Comparison of ENCODE assay signal across 23 cellular contexts in the genomic region with DNA sequence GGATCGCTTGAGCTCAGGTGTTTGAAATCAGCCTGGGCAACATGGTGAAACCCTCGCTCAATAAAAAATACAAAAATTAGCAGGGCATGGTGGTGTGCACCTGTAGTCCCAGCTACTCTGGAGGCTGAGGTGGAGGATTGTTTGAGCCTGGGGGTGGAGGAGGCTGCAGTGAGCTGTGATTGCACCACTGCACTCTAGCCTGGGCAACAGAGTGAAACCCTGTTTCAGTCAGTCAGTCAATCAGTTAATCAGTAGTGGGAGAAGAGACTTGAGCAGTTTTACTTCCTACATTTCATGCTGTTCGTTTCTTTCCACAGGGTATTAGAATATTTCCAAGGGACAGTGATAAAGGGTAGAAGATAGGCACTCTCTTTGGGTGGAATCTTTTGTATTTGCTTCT. TPM values are rescaled to one million over a fixed set of nuclear protein-coding genes. Genes with fewer than 3 reads are reported as not detected.
DNase-seq lines count a peak whose midpoint lies in the region; ATAC-seq, FAIRE-seq and TF ChIP-seq lines count a peak whose summit lies in the region.
"Had no signal": no experiment of that assay in that cellular context is flagged by ENCODE, and none has a peak within 500 bp of the region (broad histone marks: within the 10 kb centered on the region; RNA-seq: fewer than 3 reads in every experiment).

No MANE protein-coding gene starts in this region.

- no peaks in the 10 kb centered on the region for H3K27me3 ChIP-seq in GM23338 (ENCODE audit: insufficient read depth)
- no peaks in the 10 kb centered on the region for H3K27me3 ChIP-seq in HUES64 (ENCODE audit: insufficient read depth, low read length)
- H3K27me3 ChIP-seq in K562 (ENCODE audit: control insufficient read depth in 2 of 2, insufficient read depth in 2 of 2, low read length in 2 of 2), result no peaks in the 10 kb centered on the region
- no peaks in the 10 kb centered on the region for H3K27me3 ChIP-seq in neutrophil
- H3K27me3 ChIP-seq: BLaER1 treated with 17β-estradiol and CSF1 and Interleukin-3, amounts not matched to agents 10 nM and 100 nM had no signal

- H3K27me3 Mint-ChIP-seq in GM23338 (ENCODE audit: insufficient read depth, low read depth, poor library complexity), result no peaks in the 10 kb centered on the region

- peaks cover 14% of the 10 kb centered on the region; the same call in 1 of the 2 replicates for H4K20me1 ChIP-seq in GM23338 (replicated peaks; ENCODE audit: insufficient read depth)
- H4K20me1 ChIP-seq in K562 (replicated peaks; ENCODE audit: control insufficient read depth, insufficient read depth, low read length), result no peaks in the 10 kb centered on the region

- ATAC-seq in GM23338 (no peak), K562 (no peak), HG02870 (IDR thresholded peaks at IDR 0.05; ENCODE audit: unreplicated experiment) (no peak), GM18511 (IDR thresholded peaks at IDR 0.05; ENCODE audit: unreplicated experiment) (no peak)
- ATAC-seq: SK-N-SH treated with all-trans-retinoic acid at 6 μM for 48 hours had no signal

- BruUV-seq in K562 (replicated peaks; lab: Mats Ljungman, UMichigan), result no TSS peak

- no peak for TF ChIP-seq EP300 in K562 (IDR thresholded peaks at IDR 0.05; ENCODE audit: low read length)

- peaks cover 2% of the 10 kb centered on the region; the same call in 1 of the 3 replicates for H3K36me3 Mint-ChIP-seq in GM23338 (ENCODE audit: low read depth)

- H3K36me3 ChIP-seq in GM23338 (ENCODE audit: insufficient read depth) (no peaks in the 10 kb centered on the region), HUES64 (ENCODE audit: insufficient read depth, low read length) (peaks cover 13% of the 10 kb centered on the region), K562 (ENCODE audit: control insufficient read depth, insufficient read depth, low read length) (peaks cover 21% of the 10 kb centered on the region), neutrophil (peaks cover 52% of the 10 kb centered on the region)

- H3K27ac Mint-ChIP-seq in GM23338, result no peak overlapping the region
- H3K27ac Mint-ChIP-seq: HFFc6 had no signal

- H3K9me1 ChIP-seq in K562 (ENCODE audit: control insufficient read depth, insufficient read depth, low read length), result peaks cover 3% of the 10 kb centered on the region

- no peak for TF ChIP-seq POLR2A in K562 (conservative IDR thresholded peaks at IDR 0.05)

- no peaks in the 10 kb centered on the region for H3K9me2 ChIP-seq in GM23338 (ENCODE audit: insufficient read depth)

- POLR2A ChIA-PET in K562 (lab: Yijun Ruan, JAX), result no interaction called here

- no peaks in the 10 kb centered on the region for H3F3A ChIP-seq in GM23338 (replicated peaks; ENCODE audit: low read depth)

- peaks cover 27% of the 10 kb centered on the region for H3K4me1 Mint-ChIP-seq in GM23338

- no peak for FAIRE-seq in K562 (lab: Jason Lieb, UNC)
- FAIRE-seq: D721Med, GM12892, GM18507, H54 had no signal

- H3K9ac ChIP-seq in HUES64 (ENCODE audit: low read depth, low read length) (peak overlapping the region; percentile 3; the same call in 1 of the 2 replicates), K562 (ENCODE audit: insufficient read depth in 1 of 2, low read depth in 2 of 2, low read length in 2 of 2) (no peak overlapping the region)

- 91% methylated on average over 3 of the region's 3 CpGs for WGBS in HUES64
- 52% methylated on average over 3 of the region's 3 CpGs for WGBS in K562 (ENCODE audit: insufficient coverage, low coverage, missing lambda C conversion rate)

- CTCF ChIA-PET in K562 (lab: Yijun Ruan, JAX; ENCODE audit: low intra/inter-chr PET ratio), result no interaction called here

- H3K79me2 ChIP-seq in GM23338 (replicated peaks; ENCODE audit: insufficient read depth) (peaks cover 50% of the 10 kb centered on the region), K562 (ENCODE audit: control insufficient read depth, insufficient read depth, low read length) (peaks cover 11% of the 10 kb centered on the region; the same call in 2 of the 3 replicates)

- H3K27ac ChIP-seq in GM23338 (ENCODE audit: low read depth) (0 out of 2 replicates have a peak overlapping the region, but pooled peaks have one; percentile 5), HUES64 (ENCODE audit: low read depth, low read length) (peak overlapping the region; percentile 78; the same call in 1 of the 2 replicates), K562 (ENCODE audit: extremely low read depth, low read depth, low read length) (no peak overlapping the region), neutrophil (peak overlapping the region; percentile 26)
- H3K27ac ChIP-seq: BLaER1 treated with 17β-estradiol and CSF1 and Interleukin-3, amounts not matched to agents 10 nM and 100 nM; RWPE1 had no signal

- H3K4me3 ChIP-seq in GM23338, result no peak overlapping the region
- H3K4me3 ChIP-seq in HUES64 (ENCODE audit: low read length), result no peak overlapping the region
- H3K4me3 ChIP-seq in K562, result no peak overlapping the region
- no peak overlapping the region for H3K4me3 ChIP-seq in neutrophil (ENCODE audit: low read depth in 1 of 2, low read length in 1 of 2)
- H3K4me3 ChIP-seq: BLaER1 treated with 17β-estradiol and CSF1 and Interleukin-3, amounts not matched to agents 10 nM and 100 nM had no signal

- no peak for TF ChIP-seq CTCF in GM23338 (conservative IDR thresholded peaks at IDR 0.05; ENCODE audit: low read depth in 2 of 2)
- no peak for TF ChIP-seq CTCF in K562 (IDR thresholded peaks at IDR 0.05 in 2 of 3, conservative IDR thresholded peaks at IDR 0.05 in 1 of 3; ENCODE audit: insufficient read depth in 2 of 3, low read depth in 1 of 3, low read length in 3 of 3)
- TF ChIP-seq CTCF in neutrophil (IDR thresholded peaks at IDR 0.05), result no peak

- H3K4me2 ChIP-seq in GM23338 (no peak overlapping the region; the same call in 1 of the 2 replicates), K562 (ENCODE audit: insufficient read depth, low read length) (no peak overlapping the region)

- H3K4me3 Mint-ChIP-seq in GM23338, result no peak overlapping the region
- H3K4me3 Mint-ChIP-seq: HFFc6 had no signal

- intact Hi-C loops in K562 (cut with micrococcal nuclease), result no loop called here

- H3K9me3 ChIP-seq in HUES64 (ENCODE audit: insufficient read depth, low read depth, low read length) (no peaks in the 10 kb centered on the region), K562 (replicated peaks; ENCODE audit: control insufficient read depth, insufficient read depth, low read depth, low read length) (no peaks in the 10 kb centered on the region), neutrophil (no peaks in the 10 kb centered on the region)
- H3K9me3 ChIP-seq: BLaER1 treated with 17β-estradiol and CSF1 and Interleukin-3, amounts not matched to agents 10 nM and 100 nM had no signal

- no peak for TF ChIP-seq RAD21 in K562 (CRISPR knock-in tag; conservative IDR thresholded peaks at IDR 0.05 in 1 of 2, IDR thresholded peaks at IDR 0.05 in 1 of 2)

- H3K9me3 Mint-ChIP-seq in GM23338, result no peaks in the 10 kb centered on the region
- H3K9me3 Mint-ChIP-seq: HFFc6 had no signal

- H3K4me1 ChIP-seq in GM23338 (ENCODE audit: insufficient read depth), result peaks cover 24% of the 10 kb centered on the region
- peaks cover 42% of the 10 kb centered on the region for H3K4me1 ChIP-seq in HUES64 (ENCODE audit: insufficient read depth, low read length)
- H3K4me1 ChIP-seq in K562 (replicated peaks in 1 of 2; ENCODE audit: control insufficient read depth in 2 of 2, insufficient read depth in 2 of 2, low read length in 2 of 2), result peaks cover 3 to 31% of the 10 kb centered on the region in 2 experiments; a peak in 4 of 5 replicates
- H3K4me1 ChIP-seq in neutrophil (ENCODE audit: control insufficient read depth in 1 of 2, insufficient read depth in 1 of 2, low read depth in 1 of 2, low read length in 1 of 2), result peaks cover 43 to 51% of the 10 kb centered on the region in 2 experiments

- DNase-seq in GM23338 (ENCODE audit: low spot score) (no peak), K562 (ENCODE audit: extremely low read depth in 1 of 4, low spot score in 3 of 4) (no peak), C1 segment of cervical spinal cord (lab: John Stamatoyannopoulos, UW) (no peak)
- no peak for DNase-seq in stimulated activated CD4-positive, alpha-beta T cell treated with anti-CD3 and anti-CD28 coated beads, Interleukin-4, amount 100 ng/mL, for 24 hours
- DNase-seq: HFFc6, MM.1S, NCI-H1694 treated with DMSO at 0.1 percent for 48 hours, NCI-H2107, NCI-H510A, NCI-H774, OCI-M1, SIG-M5 had no signal

- in situ Hi-C loops in K562 (cut with MboI), result no loop called here

- H2AFZ ChIP-seq in GM23338 (no peak overlapping the region), K562 (ENCODE audit: low read depth, low read length) (no peak overlapping the region)

RNA-seq across cellular contexts. Expression of gene MAP3K3, which starts 8.8 kb away (rescaled TPM):
- total RNA-seq in GM23338 (2014; rRNA removed; shearing (Covaris generic)), result 22.2 and 24.6 TPM in 2 replicates
- polyA plus RNA-seq in GM23338 (2016; fragmentation: Nextera tagmentation; extraction: Ambion mirVana) (6.1 and 7.3 TPM in 2 replicates), K562 (2011; rRNA removed) (13.4 and 14.4 TPM in 2 replicates), K562 (2014; fragmentation: Illumina TruSeq; extraction: Trizol) (12.1 and 12.9 TPM in 2 replicates), K562 (2014; fragmentation: Nextera tagmentation; extraction: Ambion mirVana) (1 to 10 TPM in 1 of 2 experiments, under 1 TPM in 1; 0.69 to 1.7 TPM), K562 (2014; rRNA removed) (11.1 and 12.3 TPM in 2 replicates)
- polyA plus RNA-seq in HUES64 (2013, experiment 1 of 2), result 15.4 TPM
- polyA plus RNA-seq in HUES64 (2013, experiment 2 of 2), result 16.2 TPM
- 42.0 and 66.8 TPM in 2 replicates for total RNA-seq in K562 (2011; cell fraction: chromatin; rRNA removed; ENCODE audit: low replicate concordance)
- 33.2 and 37.2 TPM in 2 replicates for total RNA-seq in K562 (2011; cell fraction: nucleolus; rRNA removed)
- 33.3 and 38.9 TPM in 2 replicates for total RNA-seq in K562 (2011; cell fraction: nucleoplasm; rRNA removed)
- total RNA-seq in K562 (2014; rRNA removed) (11.7 and 14.6 TPM in 2 replicates), K562 (2014; rRNA removed; fragmentation: Illumina TruSeq; extraction: Trizol) (9.0 and 9.4 TPM in 2 replicates), K562 (2015; rRNA removed; fragmentation: Illumina TruSeq; extraction: Trizol) (12.7 and 12.8 TPM in 2 replicates), K562 (2021) (15.0 and 16.5 TPM in 2 replicates)
- polyA plus RNA-seq in K562 (2011; cell fraction: cytosol; rRNA removed), result 10.7 and 12.3 TPM in 2 replicates
- 35.2 and 39.7 TPM in 2 replicates for polyA plus RNA-seq in K562 (2011; cell fraction: nucleus; rRNA removed)
- polyA plus RNA-seq in K562 (2012), result 11.4 and 12.2 TPM in 2 replicates
- polyA minus RNA-seq in K562 (2011; rRNA and poly(A)+ RNA removed), result 14.7 and 15.8 TPM in 2 replicates
- polyA minus RNA-seq in K562 (2011; cell fraction: cytosol; rRNA and poly(A)+ RNA removed), result 11.4 and 12.7 TPM in 2 replicates
- polyA minus RNA-seq in K562 (2011; cell fraction: nucleus; rRNA and poly(A)+ RNA removed), result 19.0 and 22.8 TPM in 2 replicates

RNA-seq across cellular contexts. Expression of gene TACO1, which starts 30.4 kb away (rescaled TPM):
- 10.6 and 15.4 TPM in 2 replicates for total RNA-seq in GM23338 (2014; rRNA removed; shearing (Covaris generic))
- polyA plus RNA-seq in GM23338 (2016; fragmentation: Nextera tagmentation; extraction: Ambion mirVana), result 19.9 and 21.9 TPM in 2 replicates
- 21.4 TPM for polyA plus RNA-seq in HUES64 (2013, experiment 1 of 2)
- 20.5 TPM for polyA plus RNA-seq in HUES64 (2013, experiment 2 of 2)
- total RNA-seq in K562 (2011; cell fraction: chromatin; rRNA removed; ENCODE audit: low replicate concordance), result 12.0 and 16.8 TPM in 2 replicates
- 12.2 TPM in 2 replicates for total RNA-seq in K562 (2011; cell fraction: nucleolus; rRNA removed)
- total RNA-seq in K562 (2011; cell fraction: nucleoplasm; rRNA removed), result 11.5 and 13.8 TPM in 2 replicates
- 18.7 and 23.9 TPM in 2 replicates for total RNA-seq in K562 (2014; rRNA removed)
- 24.7 and 25.2 TPM in 2 replicates for total RNA-seq in K562 (2014; rRNA removed; fragmentation: Illumina TruSeq; extraction: Trizol)
- 29.6 and 30.9 TPM in 2 replicates for total RNA-seq in K562 (2015; rRNA removed; fragmentation: Illumina TruSeq; extraction: Trizol)
- 40.8 and 42.1 TPM in 2 replicates for total RNA-seq in K562 (2021)
- 26.9 and 33.2 TPM in 2 replicates for polyA plus RNA-seq in K562 (2011; rRNA removed)
- polyA plus RNA-seq in K562 (2011; cell fraction: cytosol; rRNA removed), result 24.0 and 38.5 TPM in 2 replicates
- 15.0 and 17.0 TPM in 2 replicates for polyA plus RNA-seq in K562 (2011; cell fraction: nucleus; rRNA removed)
- 25.8 and 34.2 TPM in 2 replicates for polyA plus RNA-seq in K562 (2012)
- polyA plus RNA-seq in K562 (2014; fragmentation: Illumina TruSeq; extraction: Trizol), result 31.9 and 40.3 TPM in 2 replicates
- polyA plus RNA-seq in K562 (2014; fragmentation: Nextera tagmentation; extraction: Ambion mirVana), result 10 to 100 TPM; 10.3 to 10.4 TPM
- 41.6 and 42.3 TPM in 2 replicates for polyA plus RNA-seq in K562 (2014; rRNA removed)
- 22.3 and 29.2 TPM in 2 replicates for polyA minus RNA-seq in K562 (2011; rRNA and poly(A)+ RNA removed)
- 9.6 and 15.9 TPM in 2 replicates for polyA minus RNA-seq in K562 (2011; cell fraction: cytosol; rRNA and poly(A)+ RNA removed)
- polyA minus RNA-seq in K562 (2011; cell fraction: nucleus; rRNA and poly(A)+ RNA removed), result 5.1 and 5.7 TPM in 2 replicates
